In genomic region chr1:161177936-161178244, GRCh38 we compare ENCODE assay signal across 8 cellular contexts. TPM values are rescaled to one million over a fixed set of nuclear protein-coding genes. Genes with fewer than 3 reads are reported as not detected.
DNase-seq lines count a peak whose midpoint lies in the region; ATAC-seq and TF ChIP-seq lines count a peak whose summit lies in the region.

No MANE protein-coding gene starts in this region.

- H3K9me3 Mint-ChIP-seq in activated CD4-positive, alpha-beta T cell treated with anti-CD3 and anti-CD28 coated beads, Interleukin-2, amount 10 ng/mL, durations not matched to agents 7 days and 5 days: no peaks in the 10 kb centered on the region

- no peak for TF ChIP-seq POLR2A in testis (IDR thresholded peaks at IDR 0.05)

- TF ChIP-seq CTCF in testis (IDR thresholded peaks at IDR 0.05) (no peak), omental fat pad (IDR thresholded peaks at IDR 0.05) (no peak)

- no peak for DNase-seq in activated CD4-positive, alpha-beta T cell treated with anti-CD3 and anti-CD28 coated beads, Interleukin-2, amount 10 ng/mL, durations not matched to agents 7 days and 5 days
- DNase-seq in activated CD4-positive, alpha-beta T cell treated with anti-CD3 and anti-CD28 coated beads for 4 hours: no peak
- DNase-seq in adipocyte (ENCODE audit: low read depth) (no peak), testis (no peak), omental fat pad (ENCODE audit: low spot score) (no peak), GF-D8 (lab: John Stamatoyannopoulos, UW) (no peak)

- peak overlapping the region; percentile 91 for H3K27ac ChIP-seq in layer of hippocampus (ENCODE audit: low read depth, low read length)
- H3K27ac ChIP-seq in testis: peak overlapping the region; percentile 91 to 95

- H3K9me3 ChIP-seq in adipocyte (ENCODE audit: control insufficient read depth, low read length) (no peaks in the 10 kb centered on the region), testis (no peaks in the 10 kb centered on the region)

- H3K4me1 Mint-ChIP-seq in activated CD4-positive, alpha-beta T cell treated with anti-CD3 and anti-CD28 coated beads, Interleukin-2, amount 10 ng/mL, durations not matched to agents 7 days and 5 days: peaks cover 79% of the 10 kb centered on the region

- CTCF ChIA-PET in activated CD4-positive, alpha-beta T cell treated with anti-CD3 and anti-CD28 coated beads, Interleukin-2, amount 10 ng/mL, durations not matched to agents 7 days and 5 days (lab: Charles Lee): interaction anchor here (1.9 to 2.1 kb wide), 3 partner anchors 10 to 204 kb away, joined by 4 to 6 read pairs (median 5); partner anchors contain the start of gene UFC1

- peak overlapping the region; percentile 99 for H3K27ac Mint-ChIP-seq in activated CD4-positive, alpha-beta T cell treated with anti-CD3 and anti-CD28 coated beads, Interleukin-2, amount 10 ng/mL, durations not matched to agents 7 days and 5 days

- ATAC-seq in omental fat pad (ENCODE audit: low FRiP score) (no peak), GM21367 (IDR thresholded peaks at IDR 0.05; ENCODE audit: unreplicated experiment) (no peak)

- WGBS in testis, 2 donors: 25 to 35% methylated on average over 9 of the region's 9 CpGs

- peaks cover 38% of the 10 kb centered on the region for H3K36me3 Mint-ChIP-seq in activated CD4-positive, alpha-beta T cell treated with anti-CD3 and anti-CD28 coated beads, Interleukin-2, amount 10 ng/mL, durations not matched to agents 7 days and 5 days (ENCODE audit: low read depth)

- H3K27me3 Mint-ChIP-seq in activated CD4-positive, alpha-beta T cell treated with anti-CD3 and anti-CD28 coated beads, Interleukin-2, amount 10 ng/mL, durations not matched to agents 7 days and 5 days: no peaks in the 10 kb centered on the region

- H3K36me3 ChIP-seq in adipocyte (ENCODE audit: control insufficient read depth, insufficient read depth, low read length, severe bottlenecking) (peaks cover 25% of the 10 kb centered on the region), testis (ENCODE audit: low read depth, missing control alignments) (no peaks in the 10 kb centered on the region)

- H3K4me3 Mint-ChIP-seq in activated CD4-positive, alpha-beta T cell treated with anti-CD3 and anti-CD28 coated beads, Interleukin-2, amount 10 ng/mL, durations not matched to agents 7 days and 5 days: peak overlapping the region; percentile 96

- intact Hi-C loops in testis (cut with DNase I; ENCODE audit: low total_unique reads): no loop called here

- H3K27me3 ChIP-seq in adipocyte (replicated peaks; ENCODE audit: control insufficient read depth, insufficient read depth, low read length) (no peaks in the 10 kb centered on the region), layer of hippocampus (ENCODE audit: control insufficient read depth, insufficient read depth, low read length) (no peaks in the 10 kb centered on the region), testis (no peaks in the 10 kb centered on the region)

- peak overlapping the region; percentile 94 for H3K9ac ChIP-seq in adipocyte (ENCODE audit: low read length)

- POLR2A ChIA-PET in activated CD4-positive, alpha-beta T cell treated with anti-CD3 and anti-CD28 coated beads, Interleukin-2, amount 10 ng/mL, durations not matched to agents 7 days and 5 days (lab: Charles Lee): no interaction called here

- H3K4me3 ChIP-seq in adipocyte (ENCODE audit: low read length) (peak overlapping the region; percentile 92), testis (peak overlapping the region; percentile 80 to 86)

- H3K4me1 ChIP-seq in adipocyte (ENCODE audit: control insufficient read depth, insufficient read depth, low read length) (peaks cover 39% of the 10 kb centered on the region), testis (peaks cover 15% of the 10 kb centered on the region)

RNA-seq across cellular contexts. Expression of gene B4GALT3, which starts 0.6 kb away (rescaled TPM):
- 10 to 100 TPM; 43.1 to 48.6 TPM for total RNA-seq in activated CD4-positive, alpha-beta T cell treated with anti-CD3 and anti-CD28 coated beads, Interleukin-2, amount 10 ng/mL, durations not matched to agents 7 days and 5 days
- total RNA-seq in testis: 10 to 100 TPM; 46.3 to 62.2 TPM
- 56.2 TPM for polyA plus RNA-seq in testis (ENCODE audit: insufficient read depth, low read depth, low replicate concordance)
- 10 to 100 TPM; 20.6 to 50.7 (median 37.1) TPM for total RNA-seq in omental fat pad

RNA-seq across cellular contexts. Expression of gene PPOX, which starts 11.7 kb away (rescaled TPM):
- total RNA-seq in activated CD4-positive, alpha-beta T cell treated with anti-CD3 and anti-CD28 coated beads, Interleukin-2, amount 10 ng/mL, durations not matched to agents 7 days and 5 days: 10 to 100 TPM; 33.6 to 40.7 TPM
- total RNA-seq in testis (10 to 100 TPM; 19.5 to 24.8 TPM), omental fat pad (10 to 100 TPM; 12.5 to 28.4 (median 13.8) TPM)
- polyA plus RNA-seq in testis (ENCODE audit: insufficient read depth, low read depth, low replicate concordance): 20.5 TPM

RNA-seq across cellular contexts. Expression of gene USP21, which starts 18.6 kb away (rescaled TPM):
- 10 to 100 TPM; 34.7 to 40.2 TPM for total RNA-seq in activated CD4-positive, alpha-beta T cell treated with anti-CD3 and anti-CD28 coated beads, Interleukin-2, amount 10 ng/mL, durations not matched to agents 7 days and 5 days
- total RNA-seq in testis: 10 to 100 TPM; 49.5 to 51.2 TPM
- 45.6 TPM for polyA plus RNA-seq in testis (ENCODE audit: insufficient read depth, low read depth, low replicate concordance)
- total RNA-seq in omental fat pad: 10 to 100 TPM in 3 of 4 donors, 1 to 10 TPM in 1; 7.8 to 19.5 (median 12.7) TPM

RNA-seq across cellular contexts. Expression of gene ADAMTS4, which starts 21.0 kb away (rescaled TPM):
- total RNA-seq in activated CD4-positive, alpha-beta T cell treated with anti-CD3 and anti-CD28 coated beads, Interleukin-2, amount 10 ng/mL, durations not matched to agents 7 days and 5 days: 1 to 10 TPM in 1 of 2 experiments, under 1 TPM in 1; 0.31 to 1.3 TPM
- 1 to 10 TPM; 2.4 to 3.2 TPM for total RNA-seq in testis
- 2.7 TPM for polyA plus RNA-seq in testis (ENCODE audit: insufficient read depth, low read depth, low replicate concordance)
- 100 to 1,000 TPM in 2 of 4 donors, 10 to 100 TPM in 2; 38.5 to 238 (median 121) TPM for total RNA-seq in omental fat pad

RNA-seq across cellular contexts. Expression of gene UFC1, which starts 24.1 kb away (rescaled TPM):
- total RNA-seq in activated CD4-positive, alpha-beta T cell treated with anti-CD3 and anti-CD28 coated beads, Interleukin-2, amount 10 ng/mL, durations not matched to agents 7 days and 5 days: 100 to 1,000 TPM; 115 to 120 TPM
- total RNA-seq in testis: 10 to 100 TPM; 36.9 to 68.3 TPM
- polyA plus RNA-seq in testis (ENCODE audit: insufficient read depth, low read depth, low replicate concordance): 129 TPM
- total RNA-seq in omental fat pad: 10 to 100 TPM; 73.6 to 96.7 (median 78.4) TPM
